ENCODE assay signal across 8 cellular contexts in genomic region chr5:173016621-173017046, GRCh38. TPM values are rescaled to one million over a fixed set of nuclear protein-coding genes. Genes with fewer than 3 reads are reported as not detected.
A peak's percentile ranks its signal among the peaks of the same experiment; 100 is the strongest.
DNase-seq lines count a peak whose midpoint lies in the region; ATAC-seq, FAIRE-seq and TF ChIP-seq lines count a peak whose summit lies in the region.

No MANE protein-coding gene starts in this region.

- ATAC-seq in natural killer cell = no peak
- no peak for ATAC-seq in natural killer cell treated with Interleukin-12 subunit alpha and Interleukin-12 subunit beta and Interleukin-15 and Interleukin-18, amount 100 ng/mL, for 72 hours
- no peak for ATAC-seq in HG02884 (IDR thresholded peaks at IDR 0.05; ENCODE audit: unreplicated experiment)

- intact Hi-C loops in natural killer cell (cut with micrococcal nuclease) (no loop called here), thyroid gland (cut with DNase I) (loop anchor here (10.0 kb wide), 1 partner anchor 128 kb away; the partner anchor contains the start of gene BNIP1)

- H3K27me3 ChIP-seq in liver (ENCODE audit: control insufficient read depth in 4 of 4, insufficient read depth in 4 of 4, low read length in 3 of 4) = no peaks in the 10 kb centered on the region
- no peaks in the 10 kb centered on the region for H3K27me3 ChIP-seq in thyroid gland

- H3K27ac Mint-ChIP-seq in natural killer cell (peak overlapping the region; percentile 28 to 53), chondrocyte (ENCODE audit: unreplicated experiment) (peak overlapping the region; percentile 84)
- H3K27ac Mint-ChIP-seq in natural killer cell treated with Interleukin-12 subunit alpha and Interleukin-12 subunit beta and Interleukin-15 and Interleukin-18, amount 100 ng/mL, for 72 hours = no peak overlapping the region

- H3K4me1 Mint-ChIP-seq in natural killer cell (peaks cover 47 to 53% of the 10 kb centered on the region in 2 donors), chondrocyte (ENCODE audit: low read depth) (peaks cover 32% of the 10 kb centered on the region)
- H3K4me1 Mint-ChIP-seq in natural killer cell treated with Interleukin-12 subunit alpha and Interleukin-12 subunit beta and Interleukin-15 and Interleukin-18, amount 100 ng/mL, for 72 hours (ENCODE audit: low read depth in 2 of 2) = peaks cover 40 to 44% of the 10 kb centered on the region in 2 donors

- H3K9me3 ChIP-seq in liver (ENCODE audit: control insufficient read depth in 4 of 4, low read length in 3 of 4) (no peaks in the 10 kb centered on the region), thyroid gland (no peaks in the 10 kb centered on the region)

- TF ChIP-seq CTCF in natural killer cell (IDR thresholded peaks at IDR 0.05) (no peak), chondrocyte (IDR thresholded peaks at IDR 0.05) (no peak), liver (IDR thresholded peaks at IDR 0.05; ENCODE audit: low read depth, low read length, missing input control) (no peak), thyroid gland (IDR thresholded peaks at IDR 0.05) (no peak), D721Med (IDR thresholded peaks at IDR 0.05; ENCODE audit: insufficient read depth, missing control alignments) (no peak)

- H3K36me3 ChIP-seq in liver (ENCODE audit: control insufficient read depth in 4 of 4, insufficient read depth in 3 of 4, low read depth in 1 of 4, low read length in 3 of 4) (peaks cover 0 to 10% (median 9%) of the 10 kb centered on the region in 4 donors), thyroid gland (no peaks in the 10 kb centered on the region)

- H3K27ac ChIP-seq in liver (ENCODE audit: low read depth in 1 of 2, low read length in 2 of 2) (peak overlapping the region; percentile 42 to 73), thyroid gland (peak overlapping the region; percentile 88 to 99 (median 90))

- H3K9me3 Mint-ChIP-seq in natural killer cell = no peaks in the 10 kb centered on the region
- no peaks in the 10 kb centered on the region for H3K9me3 Mint-ChIP-seq in natural killer cell treated with Interleukin-12 subunit alpha and Interleukin-12 subunit beta and Interleukin-15 and Interleukin-18, amount 100 ng/mL, for 72 hours
- no peaks in the 10 kb centered on the region for H3K9me3 Mint-ChIP-seq in chondrocyte (ENCODE audit: low read depth)

- H3K36me3 Mint-ChIP-seq in natural killer cell = no peaks in the 10 kb centered on the region
- peaks cover 13% of the 10 kb centered on the region for H3K36me3 Mint-ChIP-seq in natural killer cell treated with Interleukin-12 subunit alpha and Interleukin-12 subunit beta and Interleukin-15 and Interleukin-18, amount 100 ng/mL, for 72 hours
- peaks cover 14% of the 10 kb centered on the region for H3K36me3 Mint-ChIP-seq in chondrocyte (ENCODE audit: low read depth)

- H3K4me3 ChIP-seq in liver (ENCODE audit: low read depth in 1 of 3, low read length in 3 of 3) (no peak overlapping the region), thyroid gland (replicated peaks in 1 of 3) (no peak overlapping the region)

- TF ChIP-seq POLR2A in thyroid gland (IDR thresholded peaks at IDR 0.05) = peak in 1 of 2 donors; percentile 65

- peak overlapping the region in 1 of 2 donors; percentile 39 for H3K9ac ChIP-seq in liver (ENCODE audit: low read depth in 1 of 2, low read length in 2 of 2)

- no peak overlapping the region for H3K4me3 Mint-ChIP-seq in natural killer cell
- no peak overlapping the region for H3K4me3 Mint-ChIP-seq in natural killer cell treated with Interleukin-12 subunit alpha and Interleukin-12 subunit beta and Interleukin-15 and Interleukin-18, amount 100 ng/mL, for 72 hours
- H3K4me3 Mint-ChIP-seq in chondrocyte (ENCODE audit: unreplicated experiment) = peak overlapping the region; percentile 28

- no peaks in the 10 kb centered on the region for H3K27me3 Mint-ChIP-seq in natural killer cell (ENCODE audit: low read depth in 2 of 2)
- no peaks in the 10 kb centered on the region for H3K27me3 Mint-ChIP-seq in natural killer cell treated with Interleukin-12 subunit alpha and Interleukin-12 subunit beta and Interleukin-15 and Interleukin-18, amount 100 ng/mL, for 72 hours
- no peaks in the 10 kb centered on the region for H3K27me3 Mint-ChIP-seq in chondrocyte (ENCODE audit: low read depth)

- no peak for FAIRE-seq in D721Med (lab: Jason Lieb, UNC)

- peak in 1 of 2 donors; percentile 7 for TF ChIP-seq RAD21 in liver (IDR thresholded peaks at IDR 0.05)

- 46% methylated on average over 4 of the region's 4 CpGs for WGBS in liver
- WGBS in thyroid gland, 2 donors = 6 to 17% methylated on average over 4 of the region's 4 CpGs

- DNase-seq in natural killer cell (no peak), chondrocyte (ENCODE audit: low spot score) (no peak), thyroid gland (peak; percentile 58 to 60), D721Med (ENCODE audit: insufficient read length, low spot score) (no peak)
- DNase-seq in natural killer cell treated with Interleukin-12 subunit alpha and Interleukin-12 subunit beta and Interleukin-15 and Interleukin-18, amount 100 ng/mL, for 72 hours (ENCODE audit: low spot score) = no peak
- no peak for DNase-seq in stimulated activated naive CD4-positive, alpha-beta T cell treated with Interleukin-2 at 50 U/mL for 16 hours (lab: John Stamatoyannopoulos, UW)

- H3K4me1 ChIP-seq in liver (ENCODE audit: control insufficient read depth in 4 of 4, insufficient read depth in 4 of 4, low read length in 3 of 4) (peaks cover 4 to 20% (median 10%) of the 10 kb centered on the region in 4 donors), thyroid gland (peaks cover 67 to 73% of the 10 kb centered on the region in 2 donors)

TF ChIP-seq in liver, 16 proteins besides CTCF, POLR2A, EP300 and RAD21 (continues in another document):
- TF ChIP-seq YY1 (IDR thresholded peaks at IDR 0.05) (peak; percentile 21), TAF1 (conservative IDR thresholded peaks at IDR 0.05) (no peak), REST (IDR thresholded peaks at IDR 0.05) (peak; percentile 13), GABPA (IDR thresholded peaks at IDR 0.05 in 1 of 2, conservative IDR thresholded peaks at IDR 0.05 in 1 of 2) (no peak), SP1 (IDR thresholded peaks at IDR 0.05) (peak; percentile 47), EGR1 (IDR thresholded peaks at IDR 0.05; ENCODE audit: low read depth in 2 of 2) (peak in 1 of 2 donors; percentile 69), HNF4A (conservative IDR thresholded peaks at IDR 0.05) (peak in 1 of 2 donors; percentile 22), FOXA2 (IDR thresholded peaks at IDR 0.05) (no peak)
- TF ChIP-seq, protein P1, sequence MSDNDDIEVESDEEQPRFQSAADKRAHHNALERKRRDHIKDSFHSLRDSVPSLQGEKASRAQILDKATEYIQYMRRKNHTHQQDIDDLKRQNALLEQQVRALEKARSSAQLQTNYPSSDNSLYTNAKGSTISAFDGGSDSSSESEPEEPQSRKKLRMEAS (IDR thresholded peaks at IDR 0.05) = no peak

RNA-seq across cellular contexts. Expression of gene ATP6V0E1, which starts 33.1 kb away (rescaled TPM):
- total RNA-seq in natural killer cell (100 to 1,000 TPM; 101 to 141 (median 103) TPM), chondrocyte (257 to 277 TPM (median 272 TPM) in 3 replicates), liver (10 to 100 TPM; 56.6 to 86.7 TPM), thyroid gland (100 to 1,000 TPM; 170 to 254 (median 198) TPM)
- 100 to 1,000 TPM; 150 to 214 TPM for total RNA-seq in natural killer cell treated with Interleukin-12 subunit alpha and Interleukin-12 subunit beta and Interleukin-15 and Interleukin-18, amount 100 ng/mL, for 72 hours
- polyA plus RNA-seq in liver = 100 to 1,000 TPM; 135 to 396 TPM

RNA-seq across cellular contexts. Expression of gene CREBRF, which starts 39.5 kb away (rescaled TPM):
- 100 to 1,000 TPM; 118 to 127 (median 121) TPM for total RNA-seq in natural killer cell
- 10 to 100 TPM in 1 of 2 donors, 1 to 10 TPM in 1; 9.8 to 16.5 TPM for total RNA-seq in natural killer cell treated with Interleukin-12 subunit alpha and Interleukin-12 subunit beta and Interleukin-15 and Interleukin-18, amount 100 ng/mL, for 72 hours
- 13.2 to 14.9 TPM (median 14.7 TPM) in 3 replicates for total RNA-seq in chondrocyte
- 10 to 100 TPM; 10.2 to 12.0 TPM for total RNA-seq in liver
- 1 to 10 TPM; 2.0 to 5.1 TPM for polyA plus RNA-seq in liver
- total RNA-seq in thyroid gland = 100 to 1,000 TPM in 1 of 4 donors, 10 to 100 TPM in 3; 47.7 to 125 (median 77.3) TPM

RNA-seq across cellular contexts. Expression of gene RPL26L1, which starts 57.4 kb away (rescaled TPM):
- total RNA-seq in natural killer cell (10 to 100 TPM; 11.2 to 12.4 (median 12.1) TPM), chondrocyte (40.2 to 43.6 TPM (median 43.5 TPM) in 3 replicates), liver (10 to 100 TPM; 11.6 to 14.6 TPM), thyroid gland (10 to 100 TPM; 27.2 to 46.7 (median 42.9) TPM)
- 10 to 100 TPM; 41.5 to 47.3 TPM for total RNA-seq in natural killer cell treated with Interleukin-12 subunit alpha and Interleukin-12 subunit beta and Interleukin-15 and Interleukin-18, amount 100 ng/mL, for 72 hours
- polyA plus RNA-seq in liver = 10 to 100 TPM; 41.0 to 52.2 TPM

Comparison
In these comparisons a context has a peak if more than half of its experiments do, and no peak if none do; other contexts are left out.
1. H3K27ac Mint-ChIP-seq: peak in natural killer cell (2 of 2) and chondrocyte (single experiment); none in natural killer cell treated with Interleukin-12 subunit alpha and Interleukin-12 subunit beta and Interleukin-15 and Interleukin-18, amount 100 ng/mL, for 72 hours (0 of 2).
2. DNase-seq: peak in thyroid gland (2 of 2); none in natural killer cell (single experiment), natural killer cell treated with Interleukin-12 subunit alpha and Interleukin-12 subunit beta and Interleukin-15 and Interleukin-18, amount 100 ng/mL, for 72 hours (single experiment), chondrocyte (single experiment), stimulated activated naive CD4-positive, alpha-beta T cell treated with Interleukin-2 at 50 U/mL for 16 hours (single experiment) and D721Med (single experiment).